Comparison of ENCODE assay signal across 5 cellular contexts in the genomic region with DNA sequence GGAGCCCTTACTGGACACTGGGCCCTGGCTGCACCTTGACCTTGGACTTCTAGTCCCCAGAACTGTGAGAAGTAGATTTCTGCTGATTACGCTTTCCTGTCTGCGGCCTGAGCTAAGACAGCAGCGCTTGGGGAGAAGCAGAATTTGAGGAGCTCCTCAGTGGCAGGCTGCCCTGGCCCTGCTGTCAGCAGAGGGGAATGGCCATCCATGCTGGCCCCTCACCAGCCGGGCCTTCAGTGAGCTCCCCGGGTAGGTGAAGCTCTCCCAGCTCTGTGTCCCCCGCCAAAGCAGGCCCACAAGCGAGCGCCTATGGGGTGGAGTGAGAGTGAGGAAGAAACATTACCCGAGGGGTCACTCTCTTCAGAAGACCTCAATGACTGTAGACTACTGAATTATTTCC.
"Had no signal": no experiment of that assay in that cellular context is flagged by ENCODE, and none has a peak within 500 bp of the region (broad histone marks: within the 10 kb centered on the region; RNA-seq: fewer than 3 reads in every experiment).

No MANE protein-coding gene starts in this region.

- H3K27ac Mint-ChIP-seq: GM23338, H9 had no signal

- ATAC-seq: GM23338, K562 had no signal

- H2AFZ ChIP-seq: GM23338 had no signal

- H3K4me3 Mint-ChIP-seq: GM23338, H9 had no signal

- DNase-seq: H9, HCEC 1CT, IMR-90 had no signal

- H3K4me2 ChIP-seq: GM23338 had no signal

- H3K9me3 Mint-ChIP-seq: GM23338, H9 had no signal

- H3K4me3 ChIP-seq: GM23338, K562 had no signal
